1 cellular context compared by ENCODE assay signal in the genomic region with DNA sequence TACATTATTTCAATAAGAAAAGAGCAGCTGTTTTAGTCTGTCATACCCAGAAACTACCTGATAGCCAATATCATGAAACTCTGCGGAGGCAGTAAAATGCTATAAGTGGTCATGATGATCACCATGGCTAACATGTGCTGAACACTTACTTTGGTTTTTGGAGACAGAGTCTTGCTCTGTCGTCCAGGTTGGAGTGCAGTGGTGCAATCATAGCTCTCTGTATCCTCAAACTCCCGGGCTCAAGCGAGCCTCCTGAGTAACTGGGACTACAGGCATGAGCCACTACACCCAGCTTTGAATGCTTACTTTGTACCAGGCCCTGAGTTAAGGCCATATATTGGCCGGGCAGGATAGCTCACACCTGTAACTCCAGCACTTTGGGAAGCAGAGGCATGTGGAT.
TF ChIP-seq lines count a peak whose summit lies in the region.

No MANE protein-coding gene starts in this region.

TF ChIP-seq in GM23338, 12 proteins besides CTCF, POLR2A, EP300 and RAD21 (continued from another document):
- TF ChIP-seq, protein P1, sequence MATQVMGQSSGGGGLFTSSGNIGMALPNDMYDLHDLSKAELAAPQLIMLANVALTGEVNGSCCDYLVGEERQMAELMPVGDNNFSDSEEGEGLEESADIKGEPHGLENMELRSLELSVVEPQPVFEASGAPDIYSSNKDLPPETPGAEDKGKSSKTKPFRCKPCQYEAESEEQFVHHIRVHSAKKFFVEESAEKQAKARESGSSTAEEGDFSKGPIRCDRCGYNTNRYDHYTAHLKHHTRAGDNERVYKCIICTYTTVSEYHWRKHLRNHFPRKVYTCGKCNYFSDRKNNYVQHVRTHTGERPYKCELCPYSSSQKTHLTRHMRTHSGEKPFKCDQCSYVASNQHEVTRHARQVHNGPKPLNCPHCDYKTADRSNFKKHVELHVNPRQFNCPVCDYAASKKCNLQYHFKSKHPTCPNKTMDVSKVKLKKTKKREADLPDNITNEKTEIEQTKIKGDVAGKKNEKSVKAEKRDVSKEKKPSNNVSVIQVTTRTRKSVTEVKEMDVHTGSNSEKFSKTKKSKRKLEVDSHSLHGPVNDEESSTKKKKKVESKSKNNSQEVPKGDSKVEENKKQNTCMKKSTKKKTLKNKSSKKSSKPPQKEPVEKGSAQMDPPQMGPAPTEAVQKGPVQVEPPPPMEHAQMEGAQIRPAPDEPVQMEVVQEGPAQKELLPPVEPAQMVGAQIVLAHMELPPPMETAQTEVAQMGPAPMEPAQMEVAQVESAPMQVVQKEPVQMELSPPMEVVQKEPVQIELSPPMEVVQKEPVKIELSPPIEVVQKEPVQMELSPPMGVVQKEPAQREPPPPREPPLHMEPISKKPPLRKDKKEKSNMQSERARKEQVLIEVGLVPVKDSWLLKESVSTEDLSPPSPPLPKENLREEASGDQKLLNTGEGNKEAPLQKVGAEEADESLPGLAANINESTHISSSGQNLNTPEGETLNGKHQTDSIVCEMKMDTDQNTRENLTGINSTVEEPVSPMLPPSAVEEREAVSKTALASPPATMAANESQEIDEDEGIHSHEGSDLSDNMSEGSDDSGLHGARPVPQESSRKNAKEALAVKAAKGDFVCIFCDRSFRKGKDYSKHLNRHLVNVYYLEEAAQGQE (IDR thresholded peaks at IDR 0.05; ENCODE audit: unreplicated experiment), result no peak
- TF ChIP-seq STAT1 (IDR thresholded peaks at IDR 0.05; ENCODE audit: unreplicated experiment) (no peak), EZH2 (IDR thresholded peaks at IDR 0.05; ENCODE audit: low read depth, unreplicated experiment) (no peak), CREB1 (CRISPR knock-in tag; IDR thresholded peaks at IDR 0.05; ENCODE audit: low read depth) (no peak), POLR2AphosphoS5 (IDR thresholded peaks at IDR 0.05; ENCODE audit: low read depth) (no peak), EZH2phosphoT487 (IDR thresholded peaks at IDR 0.05; ENCODE audit: unreplicated experiment) (no peak), JUNB (IDR thresholded peaks at IDR 0.05; ENCODE audit: unreplicated experiment) (no peak), ZNF331 (CRISPR knock-in tag; IDR thresholded peaks at IDR 0.05; ENCODE audit: low read depth) (no peak), ZNF114 (CRISPR knock-in tag; IDR thresholded peaks at IDR 0.05) (no peak)
- TF ChIP-seq, protein P2, sequence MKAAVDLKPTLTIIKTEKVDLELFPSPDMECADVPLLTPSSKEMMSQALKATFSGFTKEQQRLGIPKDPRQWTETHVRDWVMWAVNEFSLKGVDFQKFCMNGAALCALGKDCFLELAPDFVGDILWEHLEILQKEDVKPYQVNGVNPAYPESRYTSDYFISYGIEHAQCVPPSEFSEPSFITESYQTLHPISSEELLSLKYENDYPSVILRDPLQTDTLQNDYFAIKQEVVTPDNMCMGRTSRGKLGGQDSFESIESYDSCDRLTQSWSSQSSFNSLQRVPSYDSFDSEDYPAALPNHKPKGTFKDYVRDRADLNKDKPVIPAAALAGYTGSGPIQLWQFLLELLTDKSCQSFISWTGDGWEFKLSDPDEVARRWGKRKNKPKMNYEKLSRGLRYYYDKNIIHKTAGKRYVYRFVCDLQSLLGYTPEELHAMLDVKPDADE (IDR thresholded peaks at IDR 0.05), result no peak
- TF ChIP-seq, protein P3, sequence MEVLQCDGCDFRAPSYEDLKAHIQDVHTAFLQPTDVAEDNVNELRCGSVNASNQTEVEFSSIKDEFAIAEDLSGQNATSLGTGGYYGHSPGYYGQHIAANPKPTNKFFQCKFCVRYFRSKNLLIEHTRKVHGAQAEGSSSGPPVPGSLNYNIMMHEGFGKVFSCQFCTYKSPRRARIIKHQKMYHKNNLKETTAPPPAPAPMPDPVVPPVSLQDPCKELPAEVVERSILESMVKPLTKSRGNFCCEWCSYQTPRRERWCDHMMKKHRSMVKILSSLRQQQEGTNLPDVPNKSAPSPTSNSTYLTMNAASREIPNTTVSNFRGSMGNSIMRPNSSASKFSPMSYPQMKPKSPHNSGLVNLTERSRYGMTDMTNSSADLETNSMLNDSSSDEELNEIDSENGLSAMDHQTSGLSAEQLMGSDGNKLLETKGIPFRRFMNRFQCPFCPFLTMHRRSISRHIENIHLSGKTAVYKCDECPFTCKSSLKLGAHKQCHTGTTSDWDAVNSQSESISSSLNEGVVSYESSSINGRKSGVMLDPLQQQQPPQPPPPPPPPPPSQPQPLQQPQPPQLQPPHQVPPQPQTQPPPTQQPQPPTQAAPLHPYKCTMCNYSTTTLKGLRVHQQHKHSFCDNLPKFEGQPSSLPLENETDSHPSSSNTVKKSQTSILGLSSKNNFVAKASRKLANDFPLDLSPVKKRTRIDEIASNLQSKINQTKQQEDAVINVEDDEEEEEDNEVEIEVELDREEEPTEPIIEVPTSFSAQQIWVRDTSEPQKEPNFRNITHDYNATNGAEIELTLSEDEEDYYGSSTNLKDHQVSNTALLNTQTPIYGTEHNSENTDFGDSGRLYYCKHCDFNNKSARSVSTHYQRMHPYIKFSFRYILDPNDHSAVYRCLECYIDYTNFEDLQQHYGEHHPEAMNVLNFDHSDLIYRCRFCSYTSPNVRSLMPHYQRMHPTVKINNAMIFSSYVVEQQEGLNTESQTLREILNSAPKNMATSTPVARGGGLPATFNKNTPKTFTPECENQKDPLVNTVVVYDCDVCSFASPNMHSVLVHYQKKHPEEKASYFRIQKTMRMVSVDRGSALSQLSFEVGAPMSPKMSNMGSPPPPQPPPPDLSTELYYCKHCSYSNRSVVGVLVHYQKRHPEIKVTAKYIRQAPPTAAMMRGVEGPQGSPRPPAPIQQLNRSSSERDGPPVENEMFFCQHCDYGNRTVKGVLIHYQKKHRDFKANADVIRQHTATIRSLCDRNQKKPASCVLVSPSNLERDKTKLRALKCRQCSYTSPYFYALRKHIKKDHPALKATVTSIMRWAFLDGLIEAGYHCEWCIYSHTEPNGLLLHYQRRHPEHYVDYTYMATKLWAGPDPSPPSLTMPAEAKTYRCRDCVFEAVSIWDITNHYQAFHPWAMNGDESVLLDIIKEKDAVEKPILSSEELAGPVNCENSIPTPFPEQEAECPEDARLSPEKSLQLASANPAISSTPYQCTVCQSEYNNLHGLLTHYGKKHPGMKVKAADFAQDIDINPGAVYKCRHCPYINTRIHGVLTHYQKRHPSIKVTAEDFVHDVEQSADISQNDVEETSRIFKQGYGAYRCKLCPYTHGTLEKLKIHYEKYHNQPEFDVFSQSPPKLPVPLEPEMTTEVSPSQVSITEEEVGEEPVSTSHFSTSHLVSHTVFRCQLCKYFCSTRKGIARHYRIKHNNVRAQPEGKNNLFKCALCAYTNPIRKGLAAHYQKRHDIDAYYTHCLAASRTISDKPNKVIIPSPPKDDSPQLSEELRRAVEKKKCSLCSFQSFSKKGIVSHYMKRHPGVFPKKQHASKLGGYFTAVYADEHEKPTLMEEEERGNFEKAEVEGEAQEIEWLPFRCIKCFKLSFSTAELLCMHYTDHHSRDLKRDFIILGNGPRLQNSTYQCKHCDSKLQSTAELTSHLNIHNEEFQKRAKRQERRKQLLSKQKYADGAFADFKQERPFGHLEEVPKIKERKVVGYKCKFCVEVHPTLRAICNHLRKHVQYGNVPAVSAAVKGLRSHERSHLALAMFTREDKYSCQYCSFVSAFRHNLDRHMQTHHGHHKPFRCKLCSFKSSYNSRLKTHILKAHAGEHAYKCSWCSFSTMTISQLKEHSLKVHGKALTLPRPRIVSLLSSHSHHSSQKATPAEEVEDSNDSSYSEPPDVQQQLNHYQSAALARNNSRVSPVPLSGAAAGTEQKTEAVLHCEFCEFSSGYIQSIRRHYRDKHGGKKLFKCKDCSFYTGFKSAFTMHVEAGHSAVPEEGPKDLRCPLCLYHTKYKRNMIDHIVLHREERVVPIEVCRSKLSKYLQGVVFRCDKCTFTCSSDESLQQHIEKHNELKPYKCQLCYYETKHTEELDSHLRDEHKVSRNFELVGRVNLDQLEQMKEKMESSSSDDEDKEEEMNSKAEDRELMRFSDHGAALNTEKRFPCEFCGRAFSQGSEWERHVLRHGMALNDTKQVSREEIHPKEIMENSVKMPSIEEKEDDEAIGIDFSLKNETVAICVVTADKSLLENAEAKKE (CRISPR knock-in tag; IDR thresholded peaks at IDR 0.05), result no peak
